Comparison of ENCODE assay signal across 25 cellular contexts in the genomic region with DNA sequence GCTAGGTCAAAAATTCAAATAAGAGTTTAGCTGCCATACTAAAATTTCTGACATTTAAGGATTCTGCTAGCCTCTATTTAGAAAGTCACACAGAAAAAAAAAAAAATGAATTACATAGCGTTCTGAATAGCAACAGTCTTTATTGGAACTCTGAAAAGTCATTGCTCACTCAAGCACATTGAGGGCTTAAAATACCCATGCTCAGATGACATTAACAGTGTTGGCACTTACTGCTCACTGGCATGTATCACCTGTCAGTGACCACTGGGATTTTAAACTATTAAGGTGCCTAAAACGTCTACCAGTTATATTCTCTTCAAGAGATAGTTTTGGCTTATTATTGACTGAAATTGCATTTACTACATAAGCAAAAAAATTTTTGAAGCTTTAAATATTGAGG.
"Had no signal": no experiment of that assay in that cellular context is flagged by ENCODE, and none has a peak within 500 bp of the region (broad histone marks: within the 10 kb centered on the region; RNA-seq: fewer than 3 reads in every experiment).

No MANE protein-coding gene starts in this region.

- ATAC-seq: effector memory CD8-positive, alpha-beta T cell; left lung; lower lobe of right lung; natural killer cell; right lobe of liver; stimulated activated effector memory CD8-positive, alpha-beta T cell treated with anti-CD3 and anti-CD28 coated beads, Interleukin-12 subunit alpha, Interleukin-12 subunit beta, amount 100 ng/mL, for 72 hours had no signal

- H3K27me3 ChIP-seq: esophagus squamous epithelium, left lung, ovary, right lobe of liver, testis, tibial artery, upper lobe of left lung had no signal

- H3K9me3 ChIP-seq: esophagus squamous epithelium, left lung, lower lobe of right lung, ovary, psoas muscle, right lobe of liver, testis, tibial artery, upper lobe of left lung had no signal

- DNase-seq: cortex of kidney; effector memory CD8-positive, alpha-beta T cell; erythroblast; esophagus squamous epithelium; foreskin melanocyte; glutamatergic neuron; kidney; left lung; lower lobe of right lung; natural killer cell; occipital lobe; ovary; posterior cingulate gyrus; psoas muscle; right lobe of liver; stimulated activated CD4-positive, alpha-beta T cell treated with anti-CD3 and anti-CD28 coated beads, Interleukin-12 subunit alpha, Interleukin-12 subunit beta, amount 100 ng/mL, for 4 hours; stimulated activated CD4-positive, alpha-beta T cell treated with anti-CD3 and anti-CD28 coated beads, Interleukin-1b, Interleukin-23, amount 100 ng/mL, for 48 hours; stimulated activated CD4-positive, alpha-beta T cell treated with anti-CD3 and anti-CD28 coated beads, Interleukin-4, amount 100 ng/mL, for 24 hours; stimulated activated naive CD4-positive, alpha-beta T cell treated with Interleukin-2 at 50 U/mL for 16 hours; substantia nigra; testis; tibial artery; upper lobe of left lung had no signal

- H3K27ac ChIP-seq: esophagus squamous epithelium, left lung, lower lobe of right lung, ovary, psoas muscle, right lobe of liver, testis, tibial artery, upper lobe of left lung had no signal

- H3K4me3 ChIP-seq: esophagus squamous epithelium, left lung, lower lobe of right lung, ovary, psoas muscle, right lobe of liver, smooth muscle cell, testis, tibial artery, upper lobe of left lung had no signal

- H3K4me1 ChIP-seq: esophagus squamous epithelium, left lung, lower lobe of right lung, psoas muscle, testis, tibial artery, upper lobe of left lung had no signal

- H3K36me3 ChIP-seq: esophagus squamous epithelium, left lung, lower lobe of right lung, ovary, right lobe of liver, tibial artery, upper lobe of left lung had no signal
